Comparison of ENCODE assay signal across 8 cellular contexts in the genomic region with DNA sequence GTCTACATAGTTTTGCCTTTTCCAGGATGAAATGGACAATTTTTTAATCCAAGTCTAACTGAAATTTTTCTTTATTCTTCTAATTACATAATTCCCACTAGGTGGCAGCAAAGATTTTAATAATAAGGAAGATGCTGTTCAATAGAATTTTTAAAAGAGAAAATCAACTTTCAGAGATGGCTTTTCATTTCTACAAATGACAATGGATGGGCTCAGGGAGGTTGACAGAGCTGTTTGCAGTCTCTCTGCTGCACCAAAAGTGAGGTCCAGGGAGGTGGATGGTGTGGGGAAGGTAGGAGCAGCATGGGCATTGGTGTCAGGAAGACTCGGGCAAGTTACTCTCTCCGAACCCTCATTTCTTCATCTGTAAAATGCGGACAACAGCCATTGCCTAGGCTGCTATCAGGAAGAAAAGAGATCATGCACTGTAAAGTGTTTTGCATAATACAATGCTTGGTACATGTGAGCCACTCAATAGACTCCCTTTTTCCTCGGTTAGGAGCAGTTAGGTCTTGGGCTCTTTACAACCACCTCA.
A peak's percentile ranks its signal among the peaks of the same experiment; 100 is the strongest.
DNase-seq lines count a peak whose midpoint lies in the region; ATAC-seq and TF ChIP-seq lines count a peak whose summit lies in the region.

No MANE protein-coding gene starts in this region.

- H3K9ac ChIP-seq in fibroblast of lung (ENCODE audit: insufficient read depth, low read length): no peak overlapping the region

- no peaks in the 10 kb centered on the region for H3K9me3 Mint-ChIP-seq in stimulated activated naive CD8-positive, alpha-beta T cell treated with anti-CD3 and anti-CD28 coated beads, Interleukin-15, amount 100 ng/mL, for 72 hours

- H3K4me3 ChIP-seq in HFF-Myc (replicated peaks; ENCODE audit: low read depth, low read length) (no peak overlapping the region), fibroblast of lung (replicated peaks in 1 of 4; ENCODE audit: control extremely low read depth in 1 of 4, insufficient read depth in 1 of 4, low read depth in 3 of 4, low read length in 4 of 4) (peak overlapping the region; percentile 11 to 53 (median 29)), psoas muscle (no peak overlapping the region)

- DNase-seq in AG09319 (ENCODE audit: extremely low read depth, low read depth): no peak
- no peak for DNase-seq in HFF-Myc (ENCODE audit: extremely low read depth, low read depth)
- no peak for DNase-seq in RWPE1 (ENCODE audit: low spot score)
- DNase-seq in fibroblast of lung (ENCODE audit: low read depth in 2 of 2): peak; percentile 23 to 66
- DNase-seq in psoas muscle: no peak
- DNase-seq in activated CD4-positive, alpha-beta T cell treated with anti-CD3 and anti-CD28 coated beads for 1 hour: no peak
- DNase-seq in stimulated activated naive CD8-positive, alpha-beta T cell treated with anti-CD3 and anti-CD28 coated beads, Interleukin-15, amount 100 ng/mL, for 72 hours: no peak

- CTCF ChIA-PET in RWPE1 (lab: Yijun Ruan, JAX): interaction anchor here (0.5 to 3.6 kb wide), 7 partner anchors 10 to 326 kb away, joined by 3 to 14 read pairs (median 3); a partner anchor contains a TSS

- intact Hi-C loops in psoas muscle (cut with DNase I): loop anchor here (2.0 to 10.0 kb wide), 3 partner anchors 151 to 574 kb away; no protein-coding TSS in a partner anchor

- no peaks in the 10 kb centered on the region for H3K27me3 Mint-ChIP-seq in stimulated activated naive CD8-positive, alpha-beta T cell treated with anti-CD3 and anti-CD28 coated beads, Interleukin-15, amount 100 ng/mL, for 72 hours

- peak overlapping the region; percentile 78 for H3K4me2 ChIP-seq in fibroblast of lung (ENCODE audit: extremely low read depth, insufficient read depth, low read length)

- ATAC-seq in psoas muscle (peak in 2 of 4 donors; percentile 11 to 35), HG03135 (IDR thresholded peaks at IDR 0.05; ENCODE audit: unreplicated experiment) (no peak)
- ATAC-seq in stimulated activated naive CD8-positive, alpha-beta T cell treated with anti-CD3 and anti-CD28 coated beads, Interleukin-15, amount 100 ng/mL, for 72 hours: no peak

- no peaks in the 10 kb centered on the region for H4K20me1 ChIP-seq in fibroblast of lung (ENCODE audit: control insufficient read depth, extremely low read depth, insufficient read depth, low read length)

- 62 to 72% (median 67%) methylated on average over 4 of the region's 4 CpGs for WGBS in psoas muscle, 3 donors

- H3K4me1 Mint-ChIP-seq in stimulated activated naive CD8-positive, alpha-beta T cell treated with anti-CD3 and anti-CD28 coated beads, Interleukin-15, amount 100 ng/mL, for 72 hours: peaks cover 37% of the 10 kb centered on the region

- TF ChIP-seq CTCF in AG09319 (IDR thresholded peaks at IDR 0.05; ENCODE audit: low read depth, low read length): peak; percentile 20
- TF ChIP-seq CTCF in HFF-Myc (IDR thresholded peaks at IDR 0.05; ENCODE audit: low read depth, low read length, missing control alignments): peak; percentile 1
- TF ChIP-seq CTCF in RWPE1 (conservative IDR thresholded peaks at IDR 0.05; ENCODE audit: low read depth): peak; percentile 30; the same call in 1 of the 2 replicates
- TF ChIP-seq CTCF in fibroblast of lung (conservative IDR thresholded peaks at IDR 0.05 in 1 of 2, IDR thresholded peaks at IDR 0.05 in 1 of 2; ENCODE audit: low read depth in 1 of 2, low read length in 2 of 2): peak in 1 of 2 donors; percentile 11
- peak; percentile 51 for TF ChIP-seq CTCF in psoas muscle (IDR thresholded peaks at IDR 0.05)

- H3K27me3 ChIP-seq in fibroblast of lung (ENCODE audit: control insufficient read depth, insufficient read depth, low read length) (peaks cover 2% of the 10 kb centered on the region), psoas muscle (ENCODE audit: insufficient read depth in 3 of 3, low read length in 2 of 3) (no peaks in the 10 kb centered on the region)

- H3K4me3 Mint-ChIP-seq in stimulated activated naive CD8-positive, alpha-beta T cell treated with anti-CD3 and anti-CD28 coated beads, Interleukin-15, amount 100 ng/mL, for 72 hours: no peak overlapping the region

- H3K36me3 ChIP-seq in fibroblast of lung (ENCODE audit: control insufficient read depth, insufficient read depth, low read length) (no peaks in the 10 kb centered on the region), psoas muscle (ENCODE audit: insufficient read depth in 1 of 2, low read depth in 1 of 2) (no peaks in the 10 kb centered on the region)

- no peak overlapping the region for H3K27ac ChIP-seq in RWPE1
- H3K27ac ChIP-seq in fibroblast of lung (ENCODE audit: insufficient read depth, low read length): no peak overlapping the region
- H3K27ac ChIP-seq in psoas muscle: no peak overlapping the region

- H3K27ac Mint-ChIP-seq in stimulated activated naive CD8-positive, alpha-beta T cell treated with anti-CD3 and anti-CD28 coated beads, Interleukin-15, amount 100 ng/mL, for 72 hours: no peak overlapping the region

- H3K4me1 ChIP-seq in fibroblast of lung (ENCODE audit: control insufficient read depth, extremely low read depth, insufficient read depth, low read length) (peaks cover 4% of the 10 kb centered on the region), psoas muscle (peaks cover 12% of the 10 kb centered on the region)

- no peaks in the 10 kb centered on the region for H3K9me3 ChIP-seq in fibroblast of lung (ENCODE audit: control insufficient read depth, insufficient read depth, low read depth, low read length)
- no peaks in the 10 kb centered on the region for H3K9me3 ChIP-seq in psoas muscle

- no peaks in the 10 kb centered on the region for H3K79me2 ChIP-seq in fibroblast of lung (ENCODE audit: control insufficient read depth, insufficient read depth, low read length)

- POLR2A ChIA-PET in RWPE1 (lab: Yijun Ruan, JAX; ENCODE audit: low non-redundant PET): no interaction called here

- H2AFZ ChIP-seq in fibroblast of lung (ENCODE audit: low read length): peak overlapping the region; percentile 30

Comparison
In these comparisons a context has a peak if more than half of its experiments do, and no peak if none do; other contexts are left out.
1. DNase-seq: peak in fibroblast of lung (2 of 2); none in AG09319 (single experiment), HFF-Myc (single experiment), RWPE1 (single experiment), psoas muscle (0 of 2), activated CD4-positive, alpha-beta T cell treated with anti-CD3 and anti-CD28 coated beads for 1 hour (single experiment) and stimulated activated naive CD8-positive, alpha-beta T cell treated with anti-CD3 and anti-CD28 coated beads, Interleukin-15, amount 100 ng/mL, for 72 hours (0 of 2).
2. H3K4me3 ChIP-seq: peak in fibroblast of lung (4 of 4); none in HFF-Myc (single experiment) and psoas muscle (single experiment).